Comparison of ENCODE assay signal across 15 cellular contexts in the genomic region with DNA sequence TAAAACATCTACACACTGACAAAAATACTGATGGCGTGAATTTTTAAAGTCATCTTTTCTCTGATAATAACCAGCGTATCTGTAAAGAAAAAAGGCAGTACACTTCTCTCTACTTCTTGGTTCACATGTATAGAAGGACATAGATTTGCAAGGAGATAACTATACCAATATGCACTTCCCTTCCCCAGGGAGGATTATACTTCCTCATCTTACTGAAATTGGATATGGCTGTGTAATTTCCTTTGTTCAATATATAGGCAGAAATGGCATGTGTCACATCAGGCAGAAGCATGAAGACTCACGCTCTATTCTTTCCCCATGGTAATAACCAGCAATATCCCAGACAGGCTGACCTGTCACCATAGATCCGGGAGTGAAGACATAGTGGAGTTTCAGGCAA.
"Had no signal": no experiment of that assay in that cellular context is flagged by ENCODE, and none has a peak within 500 bp of the region (broad histone marks: within the 10 kb centered on the region; RNA-seq: fewer than 3 reads in every experiment).

No MANE protein-coding gene starts in this region.

- H3K4me3 ChIP-seq: adrenal gland, tibial artery, uterus had no signal

- H3K9me3 Mint-ChIP-seq: activated T-cell treated with anti-CD3 and anti-CD28 coated beads, Interleukin-2, amount 50 U/mL, for 24 hours; natural killer cell treated with Interleukin-12 subunit alpha and Interleukin-12 subunit beta and Interleukin-15 and Interleukin-18, amount 100 ng/mL, for 72 hours; stimulated activated memory B cell treated with anti-CD40 and anti-IgM and Interleukin-4, amounts not matched to agents 10 μg/mL and 1 μg/mL and 100 μg/mL, for 72 hours had no signal

- H3K27me3 ChIP-seq: adrenal gland, tibial artery, uterus had no signal

- H3K36me3 ChIP-seq: adrenal gland, tibial artery, uterus, WERI-Rb-1 had no signal

- H3K27ac ChIP-seq: adrenal gland, epithelial cell of prostate, tibial artery, uterus, WERI-Rb-1 had no signal

- H3K9me3 ChIP-seq: adrenal gland, tibial artery, uterus had no signal

- H3K4me3 Mint-ChIP-seq: activated CD4-positive, alpha-beta memory T cell treated with anti-CD3 and anti-CD28 coated beads, Interleukin-2, amount 10 ng/mL, durations not matched to agents 7 days and 5 days; activated naive CD4-positive, alpha-beta T cell treated with anti-CD3 and anti-CD28 coated beads, Interleukin-2, amount 50 U/mL, for 24 hours; activated T-cell treated with anti-CD3 and anti-CD28 coated beads, Interleukin-2, amount 50 U/mL, for 24 hours; natural killer cell treated with Interleukin-12 subunit alpha and Interleukin-12 subunit beta and Interleukin-15 and Interleukin-18, amount 100 ng/mL, for 72 hours; stimulated activated memory B cell treated with anti-CD40 and anti-IgM and Interleukin-4, amounts not matched to agents 10 μg/mL and 1 μg/mL and 100 μg/mL, for 72 hours had no signal

- ATAC-seq: natural killer cell treated with Interleukin-12 subunit alpha and Interleukin-12 subunit beta and Interleukin-15 and Interleukin-18, amount 100 ng/mL, for 72 hours; stimulated activated memory B cell treated with anti-CD40 and anti-IgM and Interleukin-4, amounts not matched to agents 10 μg/mL and 1 μg/mL and 100 μg/mL, for 72 hours had no signal

- H3K4me1 Mint-ChIP-seq: activated CD4-positive, alpha-beta memory T cell treated with anti-CD3 and anti-CD28 coated beads, Interleukin-2, amount 10 ng/mL, durations not matched to agents 7 days and 5 days; activated naive CD4-positive, alpha-beta T cell treated with anti-CD3 and anti-CD28 coated beads, Interleukin-2, amount 50 U/mL, for 24 hours had no signal

- DNase-seq: activated CD4-positive, alpha-beta memory T cell treated with anti-CD3 and anti-CD28 coated beads, Interleukin-2, amount 10 ng/mL, durations not matched to agents 7 days and 5 days; activated CD4-positive, alpha-beta T cell treated with anti-CD3 and anti-CD28 coated beads for 4 hours; activated effector memory CD4-positive, alpha-beta T cell treated with anti-CD3 and anti-CD28 coated beads, Interleukin-2, amount 50 U/mL, for 16 hours; activated T-cell treated with anti-CD3 and anti-CD28 coated beads, Interleukin-2, amount 50 U/mL, for 24 hours; adrenal gland; foreskin melanocyte; mesenchymal stem cell; stimulated activated CD4-positive, alpha-beta T cell treated with anti-CD3 and anti-CD28 coated beads, Interleukin-2, amount 100 ng/mL, for 48 hours; tibial artery; uterus; WERI-Rb-1 had no signal

- H3K4me1 ChIP-seq: adrenal gland, tibial artery, uterus had no signal

- H3K36me3 Mint-ChIP-seq: activated naive CD4-positive, alpha-beta T cell treated with anti-CD3 and anti-CD28 coated beads, Interleukin-2, amount 50 U/mL, for 24 hours; natural killer cell treated with Interleukin-12 subunit alpha and Interleukin-12 subunit beta and Interleukin-15 and Interleukin-18, amount 100 ng/mL, for 72 hours; stimulated activated memory B cell treated with anti-CD40 and anti-IgM and Interleukin-4, amounts not matched to agents 10 μg/mL and 1 μg/mL and 100 μg/mL, for 72 hours had no signal

- H3K27me3 Mint-ChIP-seq: activated CD4-positive, alpha-beta memory T cell treated with anti-CD3 and anti-CD28 coated beads, Interleukin-2, amount 10 ng/mL, durations not matched to agents 7 days and 5 days; activated naive CD4-positive, alpha-beta T cell treated with anti-CD3 and anti-CD28 coated beads, Interleukin-2, amount 50 U/mL, for 24 hours; activated T-cell treated with anti-CD3 and anti-CD28 coated beads, Interleukin-2, amount 50 U/mL, for 24 hours; stimulated activated memory B cell treated with anti-CD40 and anti-IgM and Interleukin-4, amounts not matched to agents 10 μg/mL and 1 μg/mL and 100 μg/mL, for 72 hours had no signal

- H3K27ac Mint-ChIP-seq: activated CD4-positive, alpha-beta memory T cell treated with anti-CD3 and anti-CD28 coated beads, Interleukin-2, amount 10 ng/mL, durations not matched to agents 7 days and 5 days; activated naive CD4-positive, alpha-beta T cell treated with anti-CD3 and anti-CD28 coated beads, Interleukin-2, amount 50 U/mL, for 24 hours; activated T-cell treated with anti-CD3 and anti-CD28 coated beads, Interleukin-2, amount 50 U/mL, for 24 hours; natural killer cell treated with Interleukin-12 subunit alpha and Interleukin-12 subunit beta and Interleukin-15 and Interleukin-18, amount 100 ng/mL, for 72 hours; stimulated activated memory B cell treated with anti-CD40 and anti-IgM and Interleukin-4, amounts not matched to agents 10 μg/mL and 1 μg/mL and 100 μg/mL, for 72 hours had no signal
